ENCODE assay signal across 7 cellular contexts in the genomic region with DNA sequence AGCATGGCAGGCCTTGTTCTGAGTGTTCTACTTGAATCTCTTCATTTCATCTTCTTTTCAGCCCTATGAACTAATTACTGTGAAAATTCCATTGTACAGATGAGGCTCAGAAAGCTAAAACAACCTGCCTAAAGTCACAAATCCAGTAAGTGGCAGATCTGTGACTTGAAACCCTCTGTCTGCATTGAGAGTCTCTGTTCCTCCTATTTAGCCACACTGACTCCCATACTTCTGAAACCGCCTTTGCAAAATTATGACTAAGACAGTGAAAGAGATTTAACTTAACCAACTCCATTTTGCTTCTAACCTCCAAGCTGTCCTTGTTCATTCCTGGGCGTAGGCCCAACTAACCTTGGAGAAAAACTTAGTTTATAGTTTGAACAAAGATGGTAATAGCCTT.
A peak's percentile ranks its signal among the peaks of the same experiment; 100 is the strongest.
ATAC-seq lines count a peak whose summit lies in the region.

No MANE protein-coding gene starts in this region.

- ATAC-seq in GM18508 (IDR thresholded peaks at IDR 0.05; ENCODE audit: insufficient read depth, unreplicated experiment) = peak; percentile 73
- ATAC-seq in GM19023 (IDR thresholded peaks at IDR 0.05; ENCODE audit: unreplicated experiment) = peak; percentile 72
- ATAC-seq in GM21360 (IDR thresholded peaks at IDR 0.05; ENCODE audit: unreplicated experiment) = peak; percentile 90
- ATAC-seq in GM21717 (IDR thresholded peaks at IDR 0.05; ENCODE audit: unreplicated experiment) = peak; percentile 79
- peak; percentile 85 for ATAC-seq in HG02798 (IDR thresholded peaks at IDR 0.05; ENCODE audit: poor library complexity, unreplicated experiment)
- ATAC-seq in HG03066 (IDR thresholded peaks at IDR 0.05; ENCODE audit: low read depth, unreplicated experiment) = peak; percentile 81
- ATAC-seq in HG03520 (IDR thresholded peaks at IDR 0.05; ENCODE audit: unreplicated experiment) = peak; percentile 56

Comparison
In these comparisons a context has a peak if more than half of its experiments do, and no peak if none do; other contexts are left out.
1. Peak in every context shown above with its lines: ATAC-seq.